ENCODE assay signal across 11 cellular contexts in the genomic region with DNA sequence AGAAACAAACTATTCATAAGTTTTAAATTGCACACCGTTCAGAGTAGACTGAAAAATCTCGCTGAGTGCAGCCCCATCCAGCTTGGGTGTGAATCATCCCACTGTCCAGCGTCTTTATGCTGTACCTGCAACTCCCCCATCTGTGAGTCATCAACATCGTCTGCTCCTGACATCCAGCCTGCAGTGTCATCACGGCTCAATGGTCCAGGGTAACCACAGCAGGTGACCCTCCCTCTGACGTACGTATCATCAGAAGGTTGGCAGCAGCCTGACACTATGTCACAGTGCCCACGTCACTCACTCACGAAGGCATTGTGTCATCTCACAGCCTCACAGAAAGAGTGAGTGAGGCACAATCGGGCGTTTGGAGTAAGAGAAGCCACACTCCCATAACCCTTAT.
A peak's percentile ranks its signal among the peaks of the same experiment; 100 is the strongest.
DNase-seq lines count a peak whose midpoint lies in the region; TF ChIP-seq lines count a peak whose summit lies in the region.
"Had no signal": no experiment of that assay in that cellular context is flagged by ENCODE, and none has a peak within 500 bp of the region (broad histone marks: within the 10 kb centered on the region; RNA-seq: fewer than 3 reads in every experiment).

No MANE protein-coding gene starts in this region.

- peaks cover 14% of the 10 kb centered on the region for H3K27me3 ChIP-seq in GM23248 (replicated peaks; ENCODE audit: insufficient read depth)

- no peak overlapping the region for H2AFZ ChIP-seq in GM23248

- H3K79me2 ChIP-seq in GM23248 (ENCODE audit: insufficient read depth): no peaks in the 10 kb centered on the region

- no peaks in the 10 kb centered on the region for H3K4me1 ChIP-seq in GM23248 (ENCODE audit: insufficient read depth)

- H3K27me3 Mint-ChIP-seq in brain: peaks cover 4% of the 10 kb centered on the region
- H3K27me3 Mint-ChIP-seq in immature natural killer cell (ENCODE audit: low read depth in 3 of 3): peaks cover 3 to 6% (median 4%) of the 10 kb centered on the region in 3 donors

- in situ Hi-C loops in GM23248 (cut with MboI): no loop called here

- peaks cover 11 to 38% (median 25%) of the 10 kb centered on the region in 5 experiments for H3K9me3 Mint-ChIP-seq in brain
- H3K9me3 Mint-ChIP-seq in immature natural killer cell: no peaks in the 10 kb centered on the region

- H3K36me3 ChIP-seq in GM23248 (ENCODE audit: low read depth): no peaks in the 10 kb centered on the region
- H3K36me3 ChIP-seq: thoracic aorta had no signal

- no peak for TF ChIP-seq CTCF in brain (conservative IDR thresholded peaks at IDR 0.05)

- H3K9me3 ChIP-seq in GM23248 (ENCODE audit: low read depth): no peaks in the 10 kb centered on the region
- H3K9me3 ChIP-seq: thoracic aorta had no signal

- no peaks in the 10 kb centered on the region for H4K20me1 ChIP-seq in GM23248 (ENCODE audit: insufficient read depth)

- H3K4me3 ChIP-seq in GM23248: no peak overlapping the region
- H3K4me3 ChIP-seq: thoracic aorta had no signal

- H3K9me2 ChIP-seq in GM23248 (ENCODE audit: insufficient read depth): no peaks in the 10 kb centered on the region

- H3K9ac ChIP-seq in GM23248: no peak overlapping the region

- H3F3A ChIP-seq in GM23248 (ENCODE audit: insufficient read depth): no peaks in the 10 kb centered on the region

- H3K36me3 Mint-ChIP-seq in brain (peaks cover 7% of the 10 kb centered on the region), immature natural killer cell (no peaks in the 10 kb centered on the region)

- no peak overlapping the region for H3K4me2 ChIP-seq in GM23248 (ENCODE audit: unreplicated experiment)

- H3K4me3 Mint-ChIP-seq in brain: no peak overlapping the region
- no peak overlapping the region for H3K4me3 Mint-ChIP-seq in immature natural killer cell

- H3K4me1 Mint-ChIP-seq in brain (peaks cover 38% of the 10 kb centered on the region), immature natural killer cell (no peaks in the 10 kb centered on the region)

- H3K27ac Mint-ChIP-seq in brain (peak overlapping the region in 3 of 5 experiments; percentile 65 to 87 (median 78)), immature natural killer cell (no peak overlapping the region)

- DNase-seq in GM23248 (peak; percentile 63), NCI-H1417 treated with DMSO at 0.1 percent for 48 hours (lab: John Stamatoyannopoulos, UW) (peak; percentile 24), non-pigmented ciliary epithelial cell (ENCODE audit: low read depth) (peak; percentile 31), immature natural killer cell (no peak), dedifferentiated amniotic fluid mesenchymal stem cell (ENCODE audit: extremely low spot score) (no peak)
- DNase-seq in activated effector memory CD4-positive, alpha-beta T cell treated with Interleukin-2 at 50 U/mL for 16 hours: no peak
- DNase-seq: activated CD4-positive, CD25-positive, alpha-beta regulatory T cell treated with anti-CD3 and anti-CD28 coated beads, Interleukin-2, amount 50 U/mL, for 72 hours; activated naive CD4-positive, alpha-beta T cell; stimulated activated CD4-positive, alpha-beta T cell treated with anti-CD3 and anti-CD28 coated beads, Interleukin-4, amount 100 ng/mL, for 1 hour had no signal

- H3K27ac ChIP-seq in GM23248: no peak overlapping the region
- H3K27ac ChIP-seq: thoracic aorta had no signal

- 30 to 39% methylated on average over 11 of the region's 11 CpGs for WGBS in GM23248 (ENCODE audit: low coverage in 1 of 2, low lambda C conversion rate in 2 of 2, missing lambda C conversion rate in 2 of 2), 2 experiments

Comparison
In these comparisons a context has a peak if more than half of its experiments do, and no peak if none do; other contexts are left out.
1. DNase-seq: peak in GM23248 (single experiment), NCI-H1417 treated with DMSO at 0.1 percent for 48 hours (single experiment) and non-pigmented ciliary epithelial cell (single experiment); none in activated effector memory CD4-positive, alpha-beta T cell treated with Interleukin-2 at 50 U/mL for 16 hours (single experiment), immature natural killer cell (0 of 3) and dedifferentiated amniotic fluid mesenchymal stem cell (single experiment).
2. H3K27ac Mint-ChIP-seq: peak in brain (3 of 5); none in immature natural killer cell (0 of 6).